12 cellular contexts compared by ENCODE assay signal in the genomic region with DNA sequence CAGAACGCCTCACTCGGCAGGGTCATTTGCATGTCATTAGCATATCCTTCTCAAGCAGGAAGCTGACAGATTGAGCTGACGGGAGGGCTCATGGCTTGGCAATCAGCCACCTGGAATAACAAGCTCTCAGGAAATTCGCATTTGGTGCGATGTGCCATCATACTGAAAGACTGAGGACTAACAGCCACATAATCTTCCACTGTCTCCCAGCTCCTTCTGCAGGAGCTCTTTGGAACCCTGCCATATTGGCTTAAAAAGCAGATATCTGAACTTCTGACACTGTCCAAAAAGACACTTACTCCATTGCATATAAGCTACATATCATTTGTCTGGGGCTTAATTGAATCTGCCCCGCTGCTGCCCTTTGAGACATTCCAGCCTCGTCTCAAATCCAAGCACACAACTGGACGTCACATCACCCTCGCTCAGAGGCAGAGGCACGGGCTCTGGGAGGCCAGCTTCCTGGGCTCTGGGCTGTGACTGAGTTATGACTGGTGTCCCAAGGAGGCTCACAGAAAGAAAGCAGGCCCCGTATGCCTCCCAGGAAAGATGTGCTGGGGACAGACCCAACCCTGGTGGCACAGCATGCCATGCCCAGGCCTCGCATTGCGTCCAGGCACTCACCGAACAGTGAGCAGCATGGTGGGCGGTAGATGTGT.
A peak's percentile ranks its signal among the peaks of the same experiment; 100 is the strongest.
DNase-seq lines count a peak whose midpoint lies in the region; ATAC-seq and TF ChIP-seq lines count a peak whose summit lies in the region.
"Had no signal": no experiment of that assay in that cellular context is flagged by ENCODE, and none has a peak within 500 bp of the region (broad histone marks: within the 10 kb centered on the region; RNA-seq: fewer than 3 reads in every experiment).

No MANE protein-coding gene starts in this region.

- POLR2A ChIA-PET in OCI-LY7 (lab: Charles Lee) = no interaction called here
- POLR2A ChIA-PET in activated CD4-positive, alpha-beta T cell treated with anti-CD3 and anti-CD28 coated beads, Interleukin-2, amount 10 ng/mL, durations not matched to agents 7 days and 5 days (lab: Charles Lee) = no interaction called here

- H3K27ac Mint-ChIP-seq in activated CD4-positive, alpha-beta T cell treated with anti-CD3 and anti-CD28 coated beads, Interleukin-2, amount 10 ng/mL, durations not matched to agents 7 days and 5 days = no peak overlapping the region
- H3K27ac Mint-ChIP-seq: activated CD4-positive, alpha-beta memory T cell treated with anti-CD3 and anti-CD28 coated beads for 36 hours had no signal

- H2AFZ ChIP-seq in Karpas-422 (ENCODE audit: low read length) = no peak overlapping the region
- no peak overlapping the region for H2AFZ ChIP-seq in OCI-LY7 (ENCODE audit: low read length)

- DNase-seq in Karpas-422 (peak; percentile 65), esophagus muscularis mucosa (ENCODE audit: extremely low spot score) (no peak), psoas muscle (peak in 1 of 2 donors; percentile 45), OCI-LY7 (ENCODE audit: low spot score) (no peak), NOMO-1 treated with DMSO at 0.1 percent for 48 hours (lab: John Stamatoyannopoulos, UW; ENCODE audit: unreplicated experiment) (no peak)
- DNase-seq in activated CD4-positive, alpha-beta T cell treated with anti-CD3 and anti-CD28 coated beads, Interleukin-2, amount 10 ng/mL, durations not matched to agents 7 days and 5 days = no peak
- DNase-seq: activated CD4-positive, alpha-beta memory T cell treated with anti-CD3 and anti-CD28 coated beads for 36 hours; central memory CD4-positive, alpha-beta T cell; immature natural killer cell had no signal

- CTCF ChIA-PET in OCI-LY7 (lab: Charles Lee; ENCODE audit: unreplicated experiment) = no interaction called here
- CTCF ChIA-PET in activated CD4-positive, alpha-beta T cell treated with anti-CD3 and anti-CD28 coated beads, Interleukin-2, amount 10 ng/mL, durations not matched to agents 7 days and 5 days (lab: Charles Lee) = interaction anchor here (1.0 kb wide), 1 partner anchor 105 kb away, joined by 3 read pairs; no protein-coding TSS in a partner anchor

- no peak overlapping the region for H3K4me3 ChIP-seq in Karpas-422 (ENCODE audit: low read length)
- H3K4me3 ChIP-seq in esophagus muscularis mucosa = no peak overlapping the region
- H3K4me3 ChIP-seq in psoas muscle = no peak overlapping the region
- no peak overlapping the region for H3K4me3 ChIP-seq in OCI-LY7 (ENCODE audit: low read depth, low read length, poor library complexity, severe bottlenecking)
- H3K4me3 ChIP-seq: BLaER1 treated with 17β-estradiol and CSF1 and Interleukin-3, amounts not matched to agents 10 nM and 100 nM had no signal

- H3K36me3 ChIP-seq in Karpas-422 (ENCODE audit: insufficient read depth, low read length) = no peaks in the 10 kb centered on the region
- peaks cover 22 to 79% (median 40%) of the 10 kb centered on the region in 4 donors for H3K36me3 ChIP-seq in esophagus muscularis mucosa
- peaks cover 0 to 34% of the 10 kb centered on the region in 2 donors for H3K36me3 ChIP-seq in psoas muscle (ENCODE audit: insufficient read depth in 1 of 2, low read depth in 1 of 2)
- H3K36me3 ChIP-seq in OCI-LY7 (ENCODE audit: insufficient read depth, low read length) = no peaks in the 10 kb centered on the region

- TF ChIP-seq POLR2A in esophagus muscularis mucosa (IDR thresholded peaks at IDR 0.05; ENCODE audit: low read depth) = no peak

- no peaks in the 10 kb centered on the region for H4K20me1 ChIP-seq in Karpas-422 (ENCODE audit: insufficient read depth, low read depth, low read length)
- no peaks in the 10 kb centered on the region for H4K20me1 ChIP-seq in OCI-LY7 (ENCODE audit: insufficient read depth, low read length)

- no peaks in the 10 kb centered on the region for H3K9me3 Mint-ChIP-seq in activated CD4-positive, alpha-beta T cell treated with anti-CD3 and anti-CD28 coated beads, Interleukin-2, amount 10 ng/mL, durations not matched to agents 7 days and 5 days
- H3K9me3 Mint-ChIP-seq: activated CD4-positive, alpha-beta memory T cell treated with anti-CD3 and anti-CD28 coated beads for 36 hours; immature natural killer cell had no signal

- H3K9me2 ChIP-seq in Karpas-422 (replicated peaks; ENCODE audit: insufficient read depth, low read length) (no peaks in the 10 kb centered on the region), OCI-LY7 (ENCODE audit: insufficient read depth, low read length) (no peaks in the 10 kb centered on the region)

- H3K4me1 ChIP-seq in Karpas-422 (ENCODE audit: low read length) (peaks cover 10% of the 10 kb centered on the region), esophagus muscularis mucosa (peaks cover 0 to 31% (median 25%) of the 10 kb centered on the region in 4 donors), psoas muscle (peaks cover 9% of the 10 kb centered on the region), OCI-LY7 (ENCODE audit: insufficient read depth, low read length, poor library complexity, severe bottlenecking) (no peaks in the 10 kb centered on the region)

- peak; percentile 77 for ATAC-seq in SK-N-SH treated with all-trans-retinoic acid at 6 μM for 48 hours
- peak in 3 of 4 donors; percentile 34 to 67 (median 55) for ATAC-seq in psoas muscle
- ATAC-seq in GM21390 (IDR thresholded peaks at IDR 0.05; ENCODE audit: unreplicated experiment) = no peak

- H3K4me1 Mint-ChIP-seq in activated CD4-positive, alpha-beta T cell treated with anti-CD3 and anti-CD28 coated beads, Interleukin-2, amount 10 ng/mL, durations not matched to agents 7 days and 5 days = no peaks in the 10 kb centered on the region

- no peaks in the 10 kb centered on the region for H3K9me3 ChIP-seq in Karpas-422 (ENCODE audit: low read length)
- H3K9me3 ChIP-seq in esophagus muscularis mucosa = no peaks in the 10 kb centered on the region
- H3K9me3 ChIP-seq in psoas muscle = no peaks in the 10 kb centered on the region
- no peaks in the 10 kb centered on the region for H3K9me3 ChIP-seq in OCI-LY7 (ENCODE audit: low read length)

- BruUV-seq in OCI-LY7 (replicated peaks; lab: Mats Ljungman, UMichigan) = no TSS peak

- no peaks in the 10 kb centered on the region for H3K27me3 Mint-ChIP-seq in activated CD4-positive, alpha-beta T cell treated with anti-CD3 and anti-CD28 coated beads, Interleukin-2, amount 10 ng/mL, durations not matched to agents 7 days and 5 days
- H3K27me3 Mint-ChIP-seq: activated CD4-positive, alpha-beta memory T cell treated with anti-CD3 and anti-CD28 coated beads for 36 hours had no signal

- H3K9ac ChIP-seq in Karpas-422 (ENCODE audit: low read length) = no peak overlapping the region
- H3K9ac ChIP-seq: BLaER1 treated with 17β-estradiol and CSF1 and Interleukin-3, amounts not matched to agents 10 nM and 100 nM had no signal

- H3K79me2 ChIP-seq in Karpas-422 (ENCODE audit: low read length) (no peaks in the 10 kb centered on the region), OCI-LY7 (ENCODE audit: insufficient read depth, low read depth, low read length) (no peaks in the 10 kb centered on the region)

- TF ChIP-seq EP300 in esophagus muscularis mucosa (IDR thresholded peaks at IDR 0.05) = no peak

- intact Hi-C loops in esophagus muscularis mucosa (cut with DNase I) = no loop called here
- intact Hi-C loops in psoas muscle (cut with DNase I) = no loop called here
- intact Hi-C loops in OCI-LY7 (cut with micrococcal nuclease; ENCODE audit: unreplicated experiment) = no loop called here

- H3K36me3 Mint-ChIP-seq in activated CD4-positive, alpha-beta T cell treated with anti-CD3 and anti-CD28 coated beads, Interleukin-2, amount 10 ng/mL, durations not matched to agents 7 days and 5 days (ENCODE audit: low read depth) = no peaks in the 10 kb centered on the region
- H3K36me3 Mint-ChIP-seq: activated CD4-positive, alpha-beta memory T cell treated with anti-CD3 and anti-CD28 coated beads for 36 hours had no signal

- peak overlapping the region; percentile 24 for H3K4me2 ChIP-seq in Karpas-422 (ENCODE audit: low read depth, low read length, poor library complexity, severe bottlenecking)
- no peak overlapping the region for H3K4me2 ChIP-seq in OCI-LY7 (ENCODE audit: low read length)
- H3K4me2 ChIP-seq: BLaER1 treated with 17β-estradiol and CSF1 and Interleukin-3, amounts not matched to agents 10 nM and 100 nM had no signal

- H3K27me3 ChIP-seq in Karpas-422 (ENCODE audit: low read length) = no peaks in the 10 kb centered on the region
- no peaks in the 10 kb centered on the region for H3K27me3 ChIP-seq in esophagus muscularis mucosa
- no peaks in the 10 kb centered on the region for H3K27me3 ChIP-seq in psoas muscle (ENCODE audit: insufficient read depth in 3 of 3, low read length in 2 of 3)
- H3K27me3 ChIP-seq: BLaER1 treated with 17β-estradiol and CSF1 and Interleukin-3, amounts not matched to agents 10 nM and 100 nM had no signal

- no peak overlapping the region for H3K4me3 Mint-ChIP-seq in activated CD4-positive, alpha-beta T cell treated with anti-CD3 and anti-CD28 coated beads, Interleukin-2, amount 10 ng/mL, durations not matched to agents 7 days and 5 days
- H3K4me3 Mint-ChIP-seq: activated CD4-positive, alpha-beta memory T cell treated with anti-CD3 and anti-CD28 coated beads for 36 hours; immature natural killer cell had no signal

- H3K27ac ChIP-seq in Karpas-422 (ENCODE audit: low read length) (no peak overlapping the region), esophagus muscularis mucosa (replicated peaks in 1 of 4) (peak overlapping the region; percentile 41 to 62 (median 47)), psoas muscle (peak overlapping the region; percentile 21), OCI-LY7 (ENCODE audit: low read depth, low read length, poor library complexity, severe bottlenecking) (no peak overlapping the region)
- H3K27ac ChIP-seq: BLaER1 treated with 17β-estradiol and CSF1 and Interleukin-3, amounts not matched to agents 10 nM and 100 nM had no signal

- WGBS in esophagus muscularis mucosa = 68% methylated on average over 14 of the region's 15 CpGs
- WGBS in psoas muscle, 3 donors = 56 to 77% (median 61%) methylated on average over 15 of the region's 15 CpGs

- TF ChIP-seq CTCF in esophagus muscularis mucosa (IDR thresholded peaks at IDR 0.05) (no peak), psoas muscle (IDR thresholded peaks at IDR 0.05) (no peak), OCI-LY7 (conservative IDR thresholded peaks at IDR 0.05; ENCODE audit: low read length) (no peak)

Comparison
In these comparisons a context has a peak if more than half of its experiments do, and no peak if none do; other contexts are left out.
1. H3K27ac ChIP-seq: peak in esophagus muscularis mucosa (4 of 4) and psoas muscle (single experiment); none in Karpas-422 (single experiment) and OCI-LY7 (single experiment).